ENCODE assay signal across 14 cellular contexts in genomic region chr10:17479015-17479615, GRCh38. TPM values are rescaled to one million over a fixed set of nuclear protein-coding genes. Genes with fewer than 3 reads are reported as not detected.
"Had no signal": no experiment of that assay in that cellular context is flagged by ENCODE, and none has a peak within 500 bp of the region (broad histone marks: within the 10 kb centered on the region; RNA-seq: fewer than 3 reads in every experiment).

No MANE protein-coding gene starts in this region.

- H3K4me1 Mint-ChIP-seq: T-cell had no signal

- H3K4me3 Mint-ChIP-seq: activated CD8-positive, alpha-beta T cell treated with anti-CD3 and anti-CD28 coated beads, Interleukin-2, amount 10 ng/mL, durations not matched to agents 7 days and 5 days; activated naive CD8-positive, alpha-beta T cell treated with anti-CD3 and anti-CD28 coated beads, Interleukin-2, amount 50 U/mL, for 24 hours; nephron progenitor cell; T-cell had no signal

- H3K36me3 ChIP-seq: thyroid gland had no signal

- H3K27me3 ChIP-seq: thyroid gland had no signal

- H3K27ac Mint-ChIP-seq: activated CD8-positive, alpha-beta T cell treated with anti-CD3 and anti-CD28 coated beads, Interleukin-2, amount 10 ng/mL, durations not matched to agents 7 days and 5 days; activated naive CD8-positive, alpha-beta T cell treated with anti-CD3 and anti-CD28 coated beads, Interleukin-2, amount 50 U/mL, for 24 hours; T-cell had no signal

- H3K9me3 ChIP-seq: thyroid gland had no signal

- DNase-seq: activated CD8-positive, alpha-beta T cell treated with anti-CD3 and anti-CD28 coated beads, Interleukin-2, amount 10 ng/mL, durations not matched to agents 7 days and 5 days; activated naive CD4-positive, alpha-beta T cell treated with Interleukin-2 at 50 U/mL for 16 hours; activated naive CD8-positive, alpha-beta T cell treated with anti-CD3 and anti-CD28 coated beads, Interleukin-2, amount 50 U/mL, for 24 hours; effector CD4-positive, alpha-beta T cell; left ventricle myocardium superior; mesendoderm; nephron progenitor cell; stimulated activated CD4-positive, alpha-beta T cell treated with anti-CD3 and anti-CD28 coated beads, Interleukin-4, amount 100 ng/mL, for 4 hours; T-cell; T1000; thyroid gland had no signal

- H3K4me3 ChIP-seq: coronary artery, thyroid gland had no signal

- H3K4me1 ChIP-seq: thyroid gland had no signal

- H3K27ac ChIP-seq: coronary artery, thyroid gland, VCaP had no signal

RNA-seq across cellular contexts. Expression of gene ST8SIA6, which starts 24.7 kb away (rescaled TPM):
- total RNA-seq: activated CD8-positive, alpha-beta T cell treated with anti-CD3 and anti-CD28 coated beads, Interleukin-2, amount 10 ng/mL, durations not matched to agents 7 days and 5 days had no signal
- polyA plus RNA-seq: keratinocyte had no signal
